ENCODE assay signal across 17 cellular contexts in genomic region chr3:64827391-64827790, GRCh38.
"Had no signal": no experiment of that assay in that cellular context is flagged by ENCODE, and none has a peak within 500 bp of the region (broad histone marks: within the 10 kb centered on the region; RNA-seq: fewer than 3 reads in every experiment).

No MANE protein-coding gene starts in this region.

- H3K36me3 ChIP-seq: gastrocnemius medialis, heart left ventricle, ovary, right lobe of liver, upper lobe of left lung, WERI-Rb-1 had no signal

- H3K9me3 ChIP-seq: gastrocnemius medialis, heart left ventricle, ovary, right lobe of liver, testis, upper lobe of left lung had no signal

- H3K27ac ChIP-seq: gastrocnemius medialis, heart left ventricle, ovary, right lobe of liver, testis, upper lobe of left lung, WERI-Rb-1 had no signal

- DNase-seq: activated CD4-positive, alpha-beta T cell treated with anti-CD3 and anti-CD28 coated beads, Interleukin-2, amount 50 U/mL, for 4 hours; activated gamma-delta T cell; activated T-cell treated with anti-CD3 and anti-CD28 coated beads, Interleukin-2, amount 50 U/mL, for 72 hours; effector CD8-positive, alpha-beta T cell; gastrocnemius medialis; heart left ventricle; immature natural killer cell; kidney glomerular epithelial cell; naive thymus-derived CD8-positive, alpha-beta T cell; ovary; right lobe of liver; stimulated activated CD4-positive, alpha-beta T cell treated with anti-CD3 and anti-CD28 coated beads, Interleukin-4, amount 100 ng/mL, for 24 hours; testis; upper lobe of left lung; WERI-Rb-1 had no signal

- ATAC-seq: activated T-cell treated with anti-CD3 and anti-CD28 coated beads, Interleukin-2, amount 50 U/mL, for 72 hours; esophagus mucosa; gastrocnemius medialis; heart left ventricle; naive thymus-derived CD8-positive, alpha-beta T cell; right lobe of liver; stimulated activated memory B cell treated with anti-CD40 and anti-IgM and Interleukin-4, amounts not matched to agents 10 μg/mL and 1 μg/mL and 100 μg/mL, for 72 hours had no signal

- H3K4me3 ChIP-seq: gastrocnemius medialis, heart left ventricle, ovary, right lobe of liver, testis, upper lobe of left lung had no signal

- H3K4me1 ChIP-seq: gastrocnemius medialis, right lobe of liver had no signal

- H3K27me3 ChIP-seq: gastrocnemius medialis, heart left ventricle, ovary, right lobe of liver, testis, upper lobe of left lung had no signal
